ENCODE assay signal across 25 cellular contexts in genomic region chr17:55462711-55463110, GRCh38. TPM values are rescaled to one million over a fixed set of nuclear protein-coding genes. Genes with fewer than 3 reads are reported as not detected.
DNase-seq lines count a peak whose midpoint lies in the region; ATAC-seq, FAIRE-seq and TF ChIP-seq lines count a peak whose summit lies in the region.
"Had no signal": no experiment of that assay in that cellular context is flagged by ENCODE, and none has a peak within 500 bp of the region (broad histone marks: within the 10 kb centered on the region; RNA-seq: fewer than 3 reads in every experiment).

No MANE protein-coding gene starts in this region.

- no peak overlapping the region for H3K4ac ChIP-seq in IMR-90 (ENCODE audit: low read depth, low read length)

- 0 out of 2 replicates have a peak overlapping the region, but pooled peaks have one; percentile 52 for H3K14ac ChIP-seq in IMR-90 (replicated peaks; ENCODE audit: low read depth, low read length)

- no peak for ATAC-seq in A549
- peak; percentile 51 for ATAC-seq in IMR-90 (ENCODE audit: low read depth)
- peak; percentile 50 for ATAC-seq in SK-N-SH treated with all-trans-retinoic acid at 6 μM for 48 hours
- no peak for ATAC-seq in activated T-cell treated with anti-CD3 and anti-CD28 coated beads, Interleukin-2, amount 50 U/mL, for 4 hours
- ATAC-seq in GM18868 (IDR thresholded peaks at IDR 0.05; ENCODE audit: unreplicated experiment): no peak

- no peak overlapping the region for H2AFZ ChIP-seq in IMR-90 (replicated peaks; ENCODE audit: low read length, poor library complexity)

- TF ChIP-seq CTCF in A549 (IDR thresholded peaks at IDR 0.05): no peak
- no peak for TF ChIP-seq CTCF in IMR-90 (conservative IDR thresholded peaks at IDR 0.05; ENCODE audit: low read depth, low read length)
- no peak for TF ChIP-seq CTCF in mesothelial cell of epicardium (IDR thresholded peaks at IDR 0.05; ENCODE audit: unreplicated experiment)
- no peak for TF ChIP-seq CTCF in uterus (IDR thresholded peaks at IDR 0.05)

- no peak overlapping the region for H2BK15ac ChIP-seq in IMR-90 (ENCODE audit: low read depth, low read length)

- POLR2A ChIA-PET in A549 (lab: Yijun Ruan, JAX) (no interaction called here), IMR-90 (lab: Charles Lee; ENCODE audit: unreplicated experiment) (no interaction called here)

- TF ChIP-seq POLR2A in A549 (IDR thresholded peaks at IDR 0.05; ENCODE audit: low read length) (no peak), IMR-90 (IDR thresholded peaks at IDR 0.05; ENCODE audit: low read depth, low read length) (no peak), uterus (IDR thresholded peaks at IDR 0.05) (no peak)

- no peak overlapping the region for H3K23ac ChIP-seq in IMR-90 (ENCODE audit: low read depth, low read length)

- CTCF ChIA-PET in A549 (lab: Yijun Ruan, JAX) (interaction anchor here (0.8 to 1.3 kb wide), 3 partner anchors 16 to 51 kb away, joined by 3 to 4 read pairs (median 3); no protein-coding TSS in a partner anchor), IMR-90 (lab: Yijun Ruan, JAX) (interaction anchor here (0.7 kb wide), 1 partner anchor 164 kb away, joined by 3 read pairs; no protein-coding TSS in a partner anchor)

- H3K56ac ChIP-seq in IMR-90 (ENCODE audit: extremely low read depth, insufficient read depth, low read length): no peak overlapping the region

- H3K36me3 ChIP-seq in IMR-90 (ENCODE audit: control insufficient read depth, insufficient read depth, low read length) (no peaks in the 10 kb centered on the region), uterus (no peaks in the 10 kb centered on the region)
- H3K36me3 ChIP-seq: BLaER1, MG63 had no signal

- no peak overlapping the region for H2BK20ac ChIP-seq in IMR-90 (ENCODE audit: low read depth, low read length)

- H3K27ac ChIP-seq in A549: peak overlapping the region; percentile 37 to 51; a peak in 4 of 6 replicates
- no peak overlapping the region for H3K27ac ChIP-seq in IMR-90 (ENCODE audit: insufficient read depth, low read length)
- H3K27ac ChIP-seq in uterus: no peak overlapping the region
- H3K27ac ChIP-seq: HL-60 had no signal

- H3K4me3 ChIP-seq in A549 (no peak overlapping the region), IMR-90 (ENCODE audit: insufficient read depth, low read depth, low read length) (no peak overlapping the region), uterus (no peak overlapping the region)
- H3K4me3 ChIP-seq: BLaER1, MG63 had no signal

- dilution Hi-C loops in IMR-90 (cut with HindIII; ENCODE audit: low sequenced_read_pairs, unreplicated experiment): no loop called here

- H3K9ac ChIP-seq in IMR-90 (ENCODE audit: low read depth, low read length): no peak overlapping the region
- H3K9ac ChIP-seq: BLaER1 had no signal

- no peak overlapping the region for H4K5ac ChIP-seq in IMR-90 (ENCODE audit: low read depth, low read length)

- peak overlapping the region; percentile 13; the same call in 1 of the 3 replicates for H3K4me2 ChIP-seq in A549
- H3K4me2 ChIP-seq in IMR-90 (ENCODE audit: low read depth, low read length): no peak overlapping the region

- no peak overlapping the region for H4K8ac ChIP-seq in IMR-90 (ENCODE audit: low read depth in 2 of 2, low read length in 2 of 2)

- BruUV-seq in IMR-90 (replicated peaks; lab: Mats Ljungman, UMichigan): no TSS peak

- no peak overlapping the region for H4K91ac ChIP-seq in IMR-90 (ENCODE audit: insufficient read depth, low read depth, low read length)

- in situ Hi-C loops in IMR-90 (cut with MboI; ENCODE audit: low sequenced_read_pairs): no loop called here

- DNase-seq in A549 (ENCODE audit: low read depth in 1 of 2, low spot score in 1 of 2): no peak
- no peak for DNase-seq in IMR-90
- DNase-seq in mesothelial cell of epicardium (ENCODE audit: low spot score in 2 of 2, unreplicated experiment in 2 of 2): no peak
- no peak for DNase-seq in activated T-cell treated with anti-CD3 and anti-CD28 coated beads, Interleukin-2, amount 50 U/mL, for 4 hours
- DNase-seq in uterus: no peak
- DNase-seq: CD4-positive, CD25-positive, alpha-beta regulatory T cell; Karpas-422; MG63; NCI-H1105 treated with DMSO at 0.1 percent for 48 hours; NCI-H146; NCI-H1930; NCI-H2107; NCI-H446; NCI-H524 treated with DMSO at 0.1 percent for 48 hours; NCI-H774 had no signal

- intact Hi-C loops in IMR-90 (cut with micrococcal nuclease): loop anchor here (5.0 kb wide), 1 partner anchor 35 kb away; no protein-coding TSS in a partner anchor
- intact Hi-C loops in uterus (cut with DNase I; ENCODE audit: low total_unique reads): no loop called here

- H3K18ac ChIP-seq in IMR-90 (ENCODE audit: low read depth, low read length): no peak overlapping the region

- no peaks in the 10 kb centered on the region for H4K20me1 ChIP-seq in IMR-90 (ENCODE audit: insufficient read depth, low read length)
- H4K20me1 ChIP-seq: BLaER1 had no signal

- H2AK5ac ChIP-seq in IMR-90 (ENCODE audit: low read depth, low read length): no peak overlapping the region

- H3K4me1 ChIP-seq in A549 (peaks cover 28% of the 10 kb centered on the region), IMR-90 (ENCODE audit: control insufficient read depth, insufficient read depth, low read length) (peaks cover 6% of the 10 kb centered on the region), uterus (no peaks in the 10 kb centered on the region)

- H3K36me3 Mint-ChIP-seq in mesothelial cell of epicardium: no peaks in the 10 kb centered on the region
- no peaks in the 10 kb centered on the region for H3K36me3 Mint-ChIP-seq in activated T-cell treated with anti-CD3 and anti-CD28 coated beads, Interleukin-2, amount 50 U/mL, for 4 hours (ENCODE audit: insufficient read depth)
- H3K36me3 Mint-ChIP-seq: CD4-positive, CD25-positive, alpha-beta regulatory T cell had no signal

- no peak for TF ChIP-seq EP300 in A549 (IDR thresholded peaks at IDR 0.05)

- H3K27me3 ChIP-seq in IMR-90 (ENCODE audit: control insufficient read depth, insufficient read depth, low read length) (no peaks in the 10 kb centered on the region), uterus (no peaks in the 10 kb centered on the region)
- H3K27me3 ChIP-seq: BLaER1, MG63 had no signal

- no peak for FAIRE-seq in A549 (lab: Jason Lieb, UNC)
- FAIRE-seq: D721Med, H54, RCC 7860 had no signal

- no peaks in the 10 kb centered on the region for H3K79me1 ChIP-seq in IMR-90 (ENCODE audit: low read depth in 1 of 2, low read length in 2 of 2)

- H3K9me3 Mint-ChIP-seq in mesothelial cell of epicardium: no peaks in the 10 kb centered on the region
- H3K9me3 Mint-ChIP-seq in activated T-cell treated with anti-CD3 and anti-CD28 coated beads, Interleukin-2, amount 50 U/mL, for 4 hours: no peaks in the 10 kb centered on the region
- H3K9me3 Mint-ChIP-seq: CD4-positive, CD25-positive, alpha-beta regulatory T cell had no signal

- no peak overlapping the region for H2BK5ac ChIP-seq in IMR-90 (ENCODE audit: low read depth, low read length, poor library complexity, severe bottlenecking)

- H3K4me1 Mint-ChIP-seq in mesothelial cell of epicardium: peaks cover 24% of the 10 kb centered on the region
- peaks cover 10% of the 10 kb centered on the region for H3K4me1 Mint-ChIP-seq in activated T-cell treated with anti-CD3 and anti-CD28 coated beads, Interleukin-2, amount 50 U/mL, for 4 hours (ENCODE audit: low read depth)

- no peak overlapping the region for H2BK120ac ChIP-seq in IMR-90 (ENCODE audit: low read depth, low read length)

- peak overlapping the region; percentile 78 for H3K27ac Mint-ChIP-seq in mesothelial cell of epicardium

- H3K27me3 Mint-ChIP-seq in mesothelial cell of epicardium (ENCODE audit: low read depth): no peaks in the 10 kb centered on the region
- no peaks in the 10 kb centered on the region for H3K27me3 Mint-ChIP-seq in activated T-cell treated with anti-CD3 and anti-CD28 coated beads, Interleukin-2, amount 50 U/mL, for 4 hours (ENCODE audit: low read depth)

- H3K4me3 Mint-ChIP-seq in mesothelial cell of epicardium: no peak overlapping the region
- no peak overlapping the region for H3K4me3 Mint-ChIP-seq in activated T-cell treated with anti-CD3 and anti-CD28 coated beads, Interleukin-2, amount 50 U/mL, for 4 hours
- H3K4me3 Mint-ChIP-seq: CD4-positive, CD25-positive, alpha-beta regulatory T cell had no signal

- no peak overlapping the region for H2AK9ac ChIP-seq in IMR-90 (replicated peaks; ENCODE audit: low read depth, low read length, poor library complexity)

- H3K9me1 ChIP-seq in IMR-90 (ENCODE audit: insufficient read depth, low read length): no peaks in the 10 kb centered on the region

- TF ChIP-seq RAD21 in A549 (conservative IDR thresholded peaks at IDR 0.05 in 1 of 2, IDR thresholded peaks at IDR 0.05 in 1 of 2) (no peak), IMR-90 (IDR thresholded peaks at IDR 0.05; ENCODE audit: low read length) (no peak)

- no peaks in the 10 kb centered on the region for H3K9me3 ChIP-seq in A549
- H3K9me3 ChIP-seq in IMR-90 (ENCODE audit: control insufficient read depth, insufficient read depth, low read length): no peaks in the 10 kb centered on the region
- H3K9me3 ChIP-seq in uterus: no peaks in the 10 kb centered on the region
- H3K9me3 ChIP-seq: BLaER1 had no signal

RNA-seq across cellular contexts. Expression of gene MMD, which starts 41.1 kb away (rescaled TPM):
- polyA plus RNA-seq in A549 (2011; rRNA removed) (50.9 and 54.7 TPM in 2 replicates), A549 (2017; fragmentation: RNase III; extraction: RNeasy Plus Mini Kit Qiagen cat#74134 plus additional on column Dnase treatment) (16.9 to 25.9 TPM (median 22.5 TPM) in 3 replicates), IMR-90 (2012; rRNA removed) (5.7 and 6.3 TPM in 2 replicates)
- 15.3 and 22.2 TPM in 2 replicates for polyA plus RNA-seq in A549 (2012; cell fraction: cytosol; rRNA removed)
- 8.6 and 12.5 TPM in 2 replicates for polyA plus RNA-seq in A549 (2012; cell fraction: nucleus; rRNA removed)
- 24.2 and 38.4 TPM in 2 replicates for polyA minus RNA-seq in A549 (2011; rRNA and poly(A)+ RNA removed)
- total RNA-seq in IMR-90 (2012; rRNA removed) (7.0 and 11.9 TPM in 2 replicates), mesothelial cell of epicardium (36.6 to 42.4 TPM (median 37.6 TPM) in 3 replicates), uterus (10 to 100 TPM in 3 of 4 donors, 1 to 10 TPM in 1; 1.3 to 27.9 (median 14.2) TPM)
- 2.9 and 5.0 TPM in 2 replicates for polyA plus RNA-seq in IMR-90 (2012; cell fraction: cytosol; rRNA removed)
- 3.4 and 4.4 TPM in 2 replicates for polyA plus RNA-seq in IMR-90 (2012; cell fraction: nucleus; rRNA removed; ENCODE audit: low replicate concordance)
- 10 to 100 TPM; 10.8 to 12.6 (median 12.4) TPM for total RNA-seq in activated T-cell treated with anti-CD3 and anti-CD28 coated beads, Interleukin-2, amount 50 U/mL, for 4 hours

RNA-seq across cellular contexts. Expression of gene SMIM36, which starts 48.5 kb away (rescaled TPM):
- polyA plus RNA-seq in A549 (2011; rRNA removed) (not detected in 2 replicates), A549 (2017; fragmentation: RNase III; extraction: RNeasy Plus Mini Kit Qiagen cat#74134 plus additional on column Dnase treatment) (not detected in 3 replicates), IMR-90 (2012; rRNA removed) (not detected in 2 replicates)
- polyA plus RNA-seq in A549 (2012; cell fraction: cytosol; rRNA removed): not detected in 2 replicates
- polyA plus RNA-seq in A549 (2012; cell fraction: nucleus; rRNA removed): not detected in 2 replicates
- not detected in 2 replicates for polyA minus RNA-seq in A549 (2011; rRNA and poly(A)+ RNA removed)
- total RNA-seq in IMR-90 (2012; rRNA removed) (not detected in 2 replicates), mesothelial cell of epicardium (not detected in 3 replicates), uterus (not detected)
- not detected in 2 replicates for polyA plus RNA-seq in IMR-90 (2012; cell fraction: cytosol; rRNA removed)
- not detected in 2 replicates for polyA plus RNA-seq in IMR-90 (2012; cell fraction: nucleus; rRNA removed; ENCODE audit: low replicate concordance)
- not detected for total RNA-seq in activated T-cell treated with anti-CD3 and anti-CD28 coated beads, Interleukin-2, amount 50 U/mL, for 4 hours
- total RNA-seq: A172; CD4-positive, CD25-positive, alpha-beta regulatory T cell; G401 had no signal
- polyA plus RNA-seq: AG04450; CD4-positive, CD25-positive, alpha-beta regulatory T cell had no signal

Comparison
In these comparisons a context has a peak if more than half of its experiments do, and no peak if none do; other contexts are left out.
1. ATAC-seq: peak in IMR-90 (single experiment) and SK-N-SH treated with all-trans-retinoic acid at 6 μM for 48 hours (single experiment); none in A549 (0 of 2), activated T-cell treated with anti-CD3 and anti-CD28 coated beads, Interleukin-2, amount 50 U/mL, for 4 hours (0 of 2) and GM18868 (single experiment).
2. H3K27ac ChIP-seq: peak in A549 (2 of 2); none in IMR-90 (single experiment) and uterus (0 of 2).